17 cellular contexts compared by ENCODE assay signal in genomic region chr6:52365317-52365716, GRCh38.
"Had no signal": no experiment of that assay in that cellular context is flagged by ENCODE, and none has a peak within 500 bp of the region (broad histone marks: within the 10 kb centered on the region; RNA-seq: fewer than 3 reads in every experiment).

No MANE protein-coding gene starts in this region.

- H3K9me3 Mint-ChIP-seq: activated CD4-positive, alpha-beta memory T cell treated with anti-CD3 and anti-CD28 coated beads, Interleukin-2, amount 10 ng/mL, durations not matched to agents 7 days and 5 days; activated naive CD4-positive, alpha-beta T cell treated with anti-CD3 and anti-CD28 coated beads for 36 hours; activated T-cell treated with anti-CD3 and anti-CD28 coated beads, Interleukin-2, amount 50 U/mL, for 24 hours; natural killer cell; type B pancreatic cell; WTC11 had no signal

- H3K36me3 ChIP-seq: colonic mucosa had no signal

- H3K36me3 Mint-ChIP-seq: natural killer cell had no signal

- ATAC-seq: activated CD4-positive, alpha-beta T cell treated with anti-CD3 and anti-CD28 coated beads for 36 hours; natural killer cell; WTC11 had no signal

- H3K27ac Mint-ChIP-seq: activated CD4-positive, alpha-beta memory T cell treated with anti-CD3 and anti-CD28 coated beads, Interleukin-2, amount 10 ng/mL, durations not matched to agents 7 days and 5 days; activated CD4-positive, alpha-beta T cell treated with anti-CD3 and anti-CD28 coated beads for 36 hours; activated naive CD4-positive, alpha-beta T cell treated with anti-CD3 and anti-CD28 coated beads for 36 hours; natural killer cell; type B pancreatic cell; WTC11 had no signal

- H3K27me3 ChIP-seq: colonic mucosa, neutrophil had no signal

- H3K27me3 Mint-ChIP-seq: activated CD4-positive, alpha-beta memory T cell treated with anti-CD3 and anti-CD28 coated beads, Interleukin-2, amount 10 ng/mL, durations not matched to agents 7 days and 5 days; activated CD4-positive, alpha-beta T cell treated with anti-CD3 and anti-CD28 coated beads for 36 hours; activated T-cell treated with anti-CD3 and anti-CD28 coated beads, Interleukin-2, amount 50 U/mL, for 24 hours had no signal

- H3K4me3 ChIP-seq: colonic mucosa, SK-N-MC had no signal

- H3K27ac ChIP-seq: colonic mucosa, neutrophil, parathyroid adenoma, SK-N-MC had no signal

- H3K9me3 ChIP-seq: colonic mucosa, neutrophil had no signal

- H3K4me3 Mint-ChIP-seq: activated CD4-positive, alpha-beta memory T cell treated with anti-CD3 and anti-CD28 coated beads, Interleukin-2, amount 10 ng/mL, durations not matched to agents 7 days and 5 days; activated naive CD4-positive, alpha-beta T cell treated with anti-CD3 and anti-CD28 coated beads for 36 hours; natural killer cell; WTC11 had no signal

- DNase-seq: activated CD4-positive, alpha-beta memory T cell treated with anti-CD3 and anti-CD28 coated beads, Interleukin-2, amount 10 ng/mL, durations not matched to agents 7 days and 5 days; activated CD4-positive, alpha-beta T cell treated with anti-CD3 and anti-CD28 coated beads for 36 hours; activated naive CD4-positive, alpha-beta T cell treated with anti-CD3 and anti-CD28 coated beads for 36 hours; activated T-cell treated with anti-CD3 and anti-CD28 coated beads, Interleukin-2, amount 50 U/mL, for 24 hours; central memory CD4-positive, alpha-beta T cell; colonic mucosa; head of caudate nucleus; mesenchymal stem cell; natural killer cell; stimulated activated CD4-positive, alpha-beta T cell treated with anti-CD3 and anti-CD28 coated beads, Interleukin-12 subunit alpha, Interleukin-12 subunit beta, amount 100 ng/mL, for 4 hours; stimulated activated CD4-positive, alpha-beta T cell treated with anti-CD3 and anti-CD28 coated beads, Interleukin-2, amount 100 ng/mL, for 24 hours; stimulated activated naive CD4-positive, alpha-beta T cell treated with Interleukin-2 at 50 U/mL for 16 hours had no signal

- H3K4me1 ChIP-seq: parathyroid adenoma had no signal
